In genomic region chr3:72155391-72156064, GRCh38 we compare ENCODE assay signal across 9 cellular contexts.
A peak's percentile ranks its signal among the peaks of the same experiment; 100 is the strongest.
DNase-seq lines count a peak whose midpoint lies in the region; ATAC-seq and TF ChIP-seq lines count a peak whose summit lies in the region.
"Had no signal": no experiment of that assay in that cellular context is flagged by ENCODE, and none has a peak within 500 bp of the region (broad histone marks: within the 10 kb centered on the region; RNA-seq: fewer than 3 reads in every experiment).

No MANE protein-coding gene starts in this region.

- DNase-seq in AG08396 (ENCODE audit: low spot score) (peak; percentile 86), Peyer's patch (peak in 2 of 3 donors; percentile 53 to 69), esophagus squamous epithelium (lab: John Stamatoyannopoulos, UW) (no peak), nucleus accumbens (lab: John Stamatoyannopoulos, UW) (peak in 32 of 56 donors; percentile 7 to 78 (median 25)), GM19240 (ENCODE audit: insufficient read length, low spot score) (no peak)
- DNase-seq in stimulated activated naive CD8-positive, alpha-beta T cell treated with anti-CD3 and anti-CD28 coated beads, Interleukin-15, amount 100 ng/mL, for 72 hours: no peak
- DNase-seq: activated T-cell treated with anti-CD3 and anti-CD28 coated beads, Interleukin-2, amount 50 U/mL, for 4 hours had no signal

- TF ChIP-seq POLR2A in Peyer's patch (IDR thresholded peaks at IDR 0.05) (no peak), esophagus squamous epithelium (IDR thresholded peaks at IDR 0.05) (no peak)

- H3K4me3 Mint-ChIP-seq in stimulated activated naive CD8-positive, alpha-beta T cell treated with anti-CD3 and anti-CD28 coated beads, Interleukin-15, amount 100 ng/mL, for 72 hours: no peak overlapping the region
- H3K4me3 Mint-ChIP-seq: activated T-cell treated with anti-CD3 and anti-CD28 coated beads, Interleukin-2, amount 50 U/mL, for 4 hours had no signal

- H3K9me3 Mint-ChIP-seq in stimulated activated naive CD8-positive, alpha-beta T cell treated with anti-CD3 and anti-CD28 coated beads, Interleukin-15, amount 100 ng/mL, for 72 hours: peaks cover 0 to 6% of the 10 kb centered on the region in 2 donors
- H3K9me3 Mint-ChIP-seq: activated T-cell treated with anti-CD3 and anti-CD28 coated beads, Interleukin-2, amount 50 U/mL, for 4 hours had no signal

- ATAC-seq in stimulated activated naive CD8-positive, alpha-beta T cell treated with anti-CD3 and anti-CD28 coated beads, Interleukin-15, amount 100 ng/mL, for 72 hours: no peak
- ATAC-seq in HG02981 (IDR thresholded peaks at IDR 0.05; ENCODE audit: unreplicated experiment) (no peak), HG03469 (IDR thresholded peaks at IDR 0.05; ENCODE audit: unreplicated experiment) (no peak)
- ATAC-seq: activated T-cell treated with anti-CD3 and anti-CD28 coated beads, Interleukin-2, amount 50 U/mL, for 4 hours had no signal

- H3K27me3 Mint-ChIP-seq in stimulated activated naive CD8-positive, alpha-beta T cell treated with anti-CD3 and anti-CD28 coated beads, Interleukin-15, amount 100 ng/mL, for 72 hours: peaks cover 16% of the 10 kb centered on the region

- H3K27me3 ChIP-seq in Peyer's patch (no peaks in the 10 kb centered on the region), esophagus squamous epithelium (no peaks in the 10 kb centered on the region)

- peaks cover 9% of the 10 kb centered on the region for H3K4me1 Mint-ChIP-seq in stimulated activated naive CD8-positive, alpha-beta T cell treated with anti-CD3 and anti-CD28 coated beads, Interleukin-15, amount 100 ng/mL, for 72 hours

- peak overlapping the region in 3 of 4 donors; percentile 40 to 68 (median 64) for H3K27ac ChIP-seq in Peyer's patch
- peak overlapping the region in 3 of 4 donors; percentile 50 to 65 (median 59) for H3K27ac ChIP-seq in esophagus squamous epithelium

- H3K36me3 ChIP-seq in Peyer's patch (no peaks in the 10 kb centered on the region), esophagus squamous epithelium (no peaks in the 10 kb centered on the region)

- H3K4me1 ChIP-seq in Peyer's patch (peaks cover 0 to 41% (median 6%) of the 10 kb centered on the region in 4 donors), esophagus squamous epithelium (peaks cover 0 to 37% (median 21%) of the 10 kb centered on the region in 3 donors)

- H3K9me3 ChIP-seq in Peyer's patch (peaks cover 0 to 3% (median 0%) of the 10 kb centered on the region in 4 donors), esophagus squamous epithelium (no peaks in the 10 kb centered on the region)

- no peak for TF ChIP-seq CTCF in Peyer's patch (IDR thresholded peaks at IDR 0.05)
- no peak for TF ChIP-seq CTCF in esophagus squamous epithelium (IDR thresholded peaks at IDR 0.05)

- H3K27ac Mint-ChIP-seq in stimulated activated naive CD8-positive, alpha-beta T cell treated with anti-CD3 and anti-CD28 coated beads, Interleukin-15, amount 100 ng/mL, for 72 hours: peak overlapping the region in 1 of 2 donors; percentile 31

- H3K4me3 ChIP-seq in Peyer's patch (no peak overlapping the region), esophagus squamous epithelium (no peak overlapping the region)

- intact Hi-C loops in esophagus squamous epithelium (cut with DNase I): no loop called here

- 35 to 52% methylated on average over 10 of the region's 12 CpGs for WGBS in esophagus squamous epithelium, 2 donors

Comparison
In these comparisons a context has a peak if more than half of its experiments do, and no peak if none do; other contexts are left out.
1. DNase-seq: peak in AG08396 (single experiment), Peyer's patch (2 of 3) and nucleus accumbens (32 of 56); none in esophagus squamous epithelium (single experiment), stimulated activated naive CD8-positive, alpha-beta T cell treated with anti-CD3 and anti-CD28 coated beads, Interleukin-15, amount 100 ng/mL, for 72 hours (0 of 2) and GM19240 (single experiment).